In the genomic region with DNA sequence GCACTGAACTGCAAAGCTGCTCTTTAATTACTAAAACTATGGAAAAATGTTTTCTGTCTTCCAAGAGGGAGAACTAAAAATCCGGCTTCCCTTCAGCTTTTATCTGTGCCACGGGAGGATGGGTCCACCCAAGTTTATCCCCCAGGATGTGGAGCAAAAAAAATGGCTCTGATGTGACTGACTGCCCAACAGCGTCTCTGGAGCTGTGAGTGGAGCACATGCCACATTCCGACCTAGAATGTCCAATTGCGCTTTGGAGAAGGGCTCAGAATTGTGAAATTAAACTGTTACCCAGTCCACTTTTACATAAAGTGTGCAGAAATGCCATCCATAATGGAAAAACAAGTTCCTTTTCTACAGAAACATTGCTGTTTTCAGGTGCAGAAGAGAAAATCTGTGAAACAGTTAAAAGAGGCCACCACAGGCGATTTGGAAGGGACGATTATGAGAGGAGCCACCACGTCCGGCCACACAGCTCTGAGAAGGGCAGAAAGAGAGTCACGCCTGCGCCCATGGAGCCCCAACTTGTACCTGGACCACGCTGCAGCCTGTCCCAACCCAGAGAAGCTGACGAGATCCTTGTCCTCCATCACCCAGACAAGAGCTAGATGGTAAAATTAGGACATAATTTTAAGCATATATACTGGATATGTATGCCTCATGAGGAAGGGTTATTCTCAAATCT, we compare ENCODE assay signal across 29 cellular contexts.
"Had no signal": no experiment of that assay in that cellular context is flagged by ENCODE, and none has a peak within 500 bp of the region (broad histone marks: within the 10 kb centered on the region; RNA-seq: fewer than 3 reads in every experiment).

No MANE protein-coding gene starts in this region.

- H3K4me3 ChIP-seq: stomach, suprapubic skin, testis, thoracic aorta, thyroid gland, tibial artery, tibial nerve, transverse colon, upper lobe of left lung, upper lobe of right lung, uterus, vagina had no signal

- H3K36me3 ChIP-seq: stomach, suprapubic skin, thoracic aorta, thyroid gland, tibial artery, tibial nerve, transverse colon, upper lobe of left lung, upper lobe of right lung, uterus, vagina had no signal

- FAIRE-seq: urothelium cell line had no signal

- ATAC-seq: stimulated activated effector memory CD8-positive, alpha-beta T cell treated with anti-CD3 and anti-CD28 coated beads, Interleukin-12 subunit alpha, Interleukin-12 subunit beta, amount 100 ng/mL, for 72 hours; stimulated activated memory B cell treated with anti-CD40 and anti-IgM and Interleukin-4, amounts not matched to agents 10 μg/mL and 1 μg/mL and 100 μg/mL, for 72 hours; stimulated activated naive B cell treated with anti-CD40 and anti-IgM and Interleukin-4, amounts not matched to agents 10 μg/mL and 1 μg/mL and 100 μg/mL, for 72 hours; stimulated activated naive CD8-positive, alpha-beta T cell treated with anti-CD3 and anti-CD28 coated beads, Interleukin-15, amount 100 ng/mL, for 72 hours; stimulated activated naive CD8-positive, alpha-beta T cell treated with anti-CD3 and anti-CD28 coated beads, Interleukin-15, Interleukin-2, amounts not matched to agents 100 U/mL and 50 U/mL, for 24 hours; upper lobe of right lung had no signal

- DNase-seq: stimulated activated CD4-positive, alpha-beta T cell treated with anti-CD3 and anti-CD28 coated beads, Interleukin-2, amount 100 ng/mL, for 48 hours; stimulated activated CD4-positive, alpha-beta T cell treated with anti-CD3 and anti-CD28 coated beads, Interleukin-4, amount 100 ng/mL, for 1 hour; stimulated activated CD4-positive, alpha-beta T cell treated with anti-CD3 and anti-CD28 coated beads, Interleukin-4, amount 100 ng/mL, for 24 hours; stimulated activated CD4-positive, alpha-beta T cell treated with anti-CD3 and anti-CD28 coated beads, Interleukin-4, amount 100 ng/mL, for 4 hours; stimulated activated CD8-positive, alpha-beta memory T cell treated with anti-CD3 and anti-CD28 coated beads, Interleukin-4, amount 100 ng/mL, for 48 hours; stimulated activated naive B cell treated with anti-CD40 and anti-IgM and Interleukin-4, amounts not matched to agents 10 μg/mL and 1 μg/mL and 100 μg/mL, for 72 hours; stimulated activated naive CD4-positive, alpha-beta T cell; stimulated activated naive CD4-positive, alpha-beta T cell treated with Interleukin-2 at 50 U/mL for 16 hours; stimulated activated naive CD8-positive, alpha-beta T cell treated with anti-CD3 and anti-CD28 coated beads, Interleukin-15, amount 100 ng/mL, for 72 hours; stimulated activated naive CD8-positive, alpha-beta T cell treated with anti-CD3 and anti-CD28 coated beads, Interleukin-15, Interleukin-2, amounts not matched to agents 100 U/mL and 50 U/mL, for 24 hours; stomach; substantia nigra; testis; thyroid gland; tibial artery; transverse colon; trophoblast cell; upper lobe of right lung; uterus had no signal

- H3K36me3 Mint-ChIP-seq: stimulated activated effector memory CD8-positive, alpha-beta T cell treated with anti-CD3 and anti-CD28 coated beads, Interleukin-12 subunit alpha, Interleukin-12 subunit beta, amount 100 ng/mL, for 72 hours; stimulated activated memory B cell treated with anti-CD40 and anti-IgM and Interleukin-4, amounts not matched to agents 10 μg/mL and 1 μg/mL and 100 μg/mL, for 72 hours; type B pancreatic cell had no signal

- H3K9me3 ChIP-seq: stomach, suprapubic skin, testis, thoracic aorta, thyroid gland, tibial artery, tibial nerve, transverse colon, upper lobe of left lung, upper lobe of right lung, uterus, vagina had no signal

- H3K9me3 Mint-ChIP-seq: stimulated activated naive CD8-positive, alpha-beta T cell treated with anti-CD3 and anti-CD28 coated beads, Interleukin-15, Interleukin-2, amounts not matched to agents 100 ng/mL and 50 ng/mL, for 24 hours; type B pancreatic cell had no signal

- H3K4me3 Mint-ChIP-seq: stimulated activated effector memory CD8-positive, alpha-beta T cell treated with anti-CD3 and anti-CD28 coated beads, Interleukin-12 subunit alpha, Interleukin-12 subunit beta, amount 100 ng/mL, for 72 hours; stimulated activated memory B cell treated with anti-CD40 and anti-IgM and Interleukin-4, amounts not matched to agents 10 μg/mL and 1 μg/mL and 100 μg/mL, for 72 hours; stimulated activated naive B cell treated with anti-CD40 and anti-IgM and Interleukin-4, amounts not matched to agents 10 μg/mL and 1 μg/mL and 100 μg/mL, for 72 hours; stimulated activated naive CD8-positive, alpha-beta T cell treated with anti-CD3 and anti-CD28 coated beads, Interleukin-15, amount 100 ng/mL, for 72 hours; stimulated activated naive CD8-positive, alpha-beta T cell treated with anti-CD3 and anti-CD28 coated beads, Interleukin-15, Interleukin-2, amounts not matched to agents 100 ng/mL and 50 ng/mL, for 24 hours; type B pancreatic cell had no signal

- H3K27ac ChIP-seq: stomach, suprapubic skin, testis, thoracic aorta, thyroid gland, tibial artery, tibial nerve, transverse colon, upper lobe of left lung, upper lobe of right lung, uterus, vagina had no signal

- H3K27ac Mint-ChIP-seq: stimulated activated effector memory CD8-positive, alpha-beta T cell treated with anti-CD3 and anti-CD28 coated beads, Interleukin-12 subunit alpha, Interleukin-12 subunit beta, amount 100 ng/mL, for 72 hours; stimulated activated memory B cell treated with anti-CD40 and anti-IgM and Interleukin-4, amounts not matched to agents 10 μg/mL and 1 μg/mL and 100 μg/mL, for 72 hours; stimulated activated naive B cell treated with anti-CD40 and anti-IgM and Interleukin-4, amounts not matched to agents 10 μg/mL and 1 μg/mL and 100 μg/mL, for 72 hours; stimulated activated naive CD8-positive, alpha-beta T cell treated with anti-CD3 and anti-CD28 coated beads, Interleukin-15, amount 100 ng/mL, for 72 hours; stimulated activated naive CD8-positive, alpha-beta T cell treated with anti-CD3 and anti-CD28 coated beads, Interleukin-15, Interleukin-2, amounts not matched to agents 100 ng/mL and 50 ng/mL, for 24 hours; type B pancreatic cell had no signal

- H3K4me1 Mint-ChIP-seq: stimulated activated effector memory CD8-positive, alpha-beta T cell treated with anti-CD3 and anti-CD28 coated beads, Interleukin-12 subunit alpha, Interleukin-12 subunit beta, amount 100 ng/mL, for 72 hours; stimulated activated memory B cell treated with anti-CD40 and anti-IgM and Interleukin-4, amounts not matched to agents 10 μg/mL and 1 μg/mL and 100 μg/mL, for 72 hours; stimulated activated naive B cell treated with anti-CD40 and anti-IgM and Interleukin-4, amounts not matched to agents 10 μg/mL and 1 μg/mL and 100 μg/mL, for 72 hours; stimulated activated naive CD8-positive, alpha-beta T cell treated with anti-CD3 and anti-CD28 coated beads, Interleukin-15, amount 100 ng/mL, for 72 hours had no signal

- H3K27me3 ChIP-seq: suprapubic skin, testis, thyroid gland, tibial nerve, transverse colon, upper lobe of left lung, upper lobe of right lung, uterus, vagina had no signal

- H3K4me1 ChIP-seq: stomach, suprapubic skin, testis, thyroid gland, tibial artery, tibial nerve, transverse colon, upper lobe of left lung, upper lobe of right lung, uterus, vagina had no signal
